8 cellular contexts compared by ENCODE assay signal in the genomic region with DNA sequence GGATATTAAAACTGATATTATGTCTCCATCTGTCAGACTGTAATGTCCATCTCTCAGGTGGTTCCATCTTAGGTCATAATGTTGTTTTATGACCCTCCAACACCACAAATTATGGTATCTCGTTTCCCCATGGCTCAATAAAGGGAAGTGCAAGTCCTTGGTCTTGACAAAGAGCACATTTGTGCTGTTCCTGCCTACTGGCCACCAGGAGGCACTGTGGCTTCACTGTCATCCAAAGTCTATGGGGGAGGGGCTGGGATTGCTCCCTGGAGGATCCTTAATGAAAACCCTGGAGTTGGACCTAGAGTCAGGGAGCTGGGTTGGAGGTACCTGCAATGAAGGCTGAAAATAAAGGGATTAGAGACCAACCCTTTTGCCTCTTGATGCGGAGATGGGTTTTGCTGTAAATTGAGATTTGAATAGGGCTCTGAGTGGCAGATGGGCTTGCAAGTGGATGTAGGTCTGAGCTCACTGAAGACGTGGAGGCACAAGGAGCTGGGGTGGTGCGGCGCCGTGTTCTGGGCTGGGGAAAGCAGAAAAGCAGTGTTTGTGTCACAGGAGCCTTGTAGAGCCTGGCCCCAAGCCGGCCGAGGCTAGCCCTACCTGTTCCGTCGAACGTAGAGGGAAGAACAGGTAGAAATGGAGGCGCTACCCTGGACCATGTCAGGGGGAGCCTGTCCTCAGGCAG.
A peak's percentile ranks its signal among the peaks of the same experiment; 100 is the strongest.
DNase-seq lines count a peak whose midpoint lies in the region; ATAC-seq, FAIRE-seq and TF ChIP-seq lines count a peak whose summit lies in the region.

No MANE protein-coding gene starts in this region.

- TF ChIP-seq POLR2A in GM12891 (IDR thresholded peaks at IDR 0.05; ENCODE audit: low read depth, low read length), result no peak

- no peak overlapping the region for H3K4me3 Mint-ChIP-seq in T-helper 2 cell treated with Interferon-gamma antibody and Interleukin-4, amounts not matched to agents 5 μg/mL and 100 μg/mL, for 36 hours

- H3K4me1 Mint-ChIP-seq in T-helper 2 cell treated with Interferon-gamma antibody and Interleukin-4, amounts not matched to agents 5 μg/mL and 100 μg/mL, for 36 hours (ENCODE audit: low read depth), result peaks cover 57% of the 10 kb centered on the region

- DNase-seq in AML-193 (lab: John Stamatoyannopoulos, UW) (peak; percentile 40 to 54), GM12891 (ENCODE audit: insufficient read length, low spot score) (no peak), M059J (ENCODE audit: low read depth) (peak; percentile 51), astrocyte of the hippocampus (ENCODE audit: low read depth, low spot score) (peak; percentile 23), left lung (peak in 1 of 2 donors; percentile 75), sciatic nerve (ENCODE audit: low spot score) (no peak)
- DNase-seq in T-helper 2 cell treated with Interferon-gamma antibody and Interleukin-4, amounts not matched to agents 5 μg/mL and 100 μg/mL, for 36 hours (ENCODE audit: low spot score), result no peak

- H3K9me3 Mint-ChIP-seq in T-helper 2 cell treated with Interferon-gamma antibody and Interleukin-4, amounts not matched to agents 5 μg/mL and 100 μg/mL, for 36 hours, result no peaks in the 10 kb centered on the region

- ATAC-seq in left lung (peak; percentile 65), sciatic nerve (no peak), HG03196 (IDR thresholded peaks at IDR 0.05; ENCODE audit: unreplicated experiment) (no peak)

- peak in 1 of 2 donors; percentile 59 for TF ChIP-seq CTCF in left lung (IDR thresholded peaks at IDR 0.05)

- peaks cover 0 to 42% of the 10 kb centered on the region in 2 donors for H3K4me1 ChIP-seq in left lung

- peak; percentile 75 for FAIRE-seq in GM12891 (lab: Jason Lieb, UNC)

- no peak overlapping the region for H3K27ac ChIP-seq in left lung

- H3K36me3 Mint-ChIP-seq in T-helper 2 cell treated with Interferon-gamma antibody and Interleukin-4, amounts not matched to agents 5 μg/mL and 100 μg/mL, for 36 hours (ENCODE audit: low read depth), result no peaks in the 10 kb centered on the region

- no peak overlapping the region for H3K4me3 ChIP-seq in left lung

- no peaks in the 10 kb centered on the region for H3K9me3 ChIP-seq in left lung

- H3K27ac Mint-ChIP-seq in T-helper 2 cell treated with Interferon-gamma antibody and Interleukin-4, amounts not matched to agents 5 μg/mL and 100 μg/mL, for 36 hours, result no peak overlapping the region

- no peaks in the 10 kb centered on the region for H3K27me3 ChIP-seq in left lung

- intact Hi-C loops in left lung (cut with DNase I) (no loop called here), sciatic nerve (cut with DNase I) (no loop called here)

- no peaks in the 10 kb centered on the region for H3K27me3 Mint-ChIP-seq in T-helper 2 cell treated with Interferon-gamma antibody and Interleukin-4, amounts not matched to agents 5 μg/mL and 100 μg/mL, for 36 hours (ENCODE audit: low read depth)

- no peaks in the 10 kb centered on the region for H3K36me3 ChIP-seq in left lung

TF ChIP-seq in GM12891, 5 proteins besides CTCF, POLR2A, EP300 and RAD21:
- peak; percentile 88 for TF ChIP-seq SPI1 (IDR thresholded peaks at IDR 0.05; ENCODE audit: low read depth, low read length)
- TF ChIP-seq PAX5 (IDR thresholded peaks at IDR 0.05; ENCODE audit: insufficient read depth, low read length, severe bottlenecking), result no peak

Comparison
In these comparisons a context has a peak if more than half of its experiments do, and no peak if none do; other contexts are left out.
1. DNase-seq: peak in AML-193 (2 of 2), M059J (single experiment) and astrocyte of the hippocampus (single experiment); none in GM12891 (single experiment), T-helper 2 cell treated with Interferon-gamma antibody and Interleukin-4, amounts not matched to agents 5 μg/mL and 100 μg/mL, for 36 hours (single experiment) and sciatic nerve (single experiment).